Comparison of ENCODE assay signal across 23 cellular contexts in the genomic region with DNA sequence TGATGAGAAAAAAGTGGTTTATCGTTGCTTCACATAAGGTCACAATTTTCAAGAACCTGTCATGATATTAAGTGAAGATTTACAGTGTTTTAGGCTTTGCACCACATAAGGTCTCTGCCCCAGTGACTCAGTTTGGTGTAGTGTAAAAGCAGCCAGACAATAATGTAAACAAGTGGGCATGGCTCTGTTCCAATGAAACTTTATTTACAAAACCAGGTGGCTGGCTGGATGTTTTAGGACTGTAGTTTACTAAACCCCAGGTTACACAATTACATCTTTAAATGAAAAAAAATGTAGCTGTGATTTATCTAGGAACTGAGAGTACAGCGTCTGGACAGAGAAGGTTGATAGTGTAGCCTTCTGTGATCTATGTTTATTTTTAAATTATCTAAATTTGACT. TPM values are rescaled to one million over a fixed set of nuclear protein-coding genes. Genes with fewer than 3 reads are reported as not detected.
A peak's percentile ranks its signal among the peaks of the same experiment; 100 is the strongest.
DNase-seq lines count a peak whose midpoint lies in the region; ATAC-seq and TF ChIP-seq lines count a peak whose summit lies in the region.
"Had no signal": no experiment of that assay in that cellular context is flagged by ENCODE, and none has a peak within 500 bp of the region (broad histone marks: within the 10 kb centered on the region; RNA-seq: fewer than 3 reads in every experiment).

No MANE protein-coding gene starts in this region.

- H3K18ac ChIP-seq in mesenchymal stem cell (ENCODE audit: low read depth in 1 of 2, low read length in 2 of 2): no peak overlapping the region

- intact Hi-C loops in CD4-positive, alpha-beta memory T cell (cut with micrococcal nuclease): no loop called here

- no peaks in the 10 kb centered on the region for H3K27me3 ChIP-seq in mesenchymal stem cell (ENCODE audit: control insufficient read depth in 1 of 2, insufficient read depth in 1 of 2, low read length in 2 of 2)
- H3K27me3 ChIP-seq in CD4-positive, alpha-beta memory T cell (ENCODE audit: insufficient read depth, low read length): no peaks in the 10 kb centered on the region
- H3K27me3 ChIP-seq: testis had no signal

- ATAC-seq in stimulated activated naive B cell treated with anti-CD40 and anti-IgM and Interleukin-4, amounts not matched to agents 10 μg/mL and 1 μg/mL and 100 μg/mL, for 72 hours (replicated peaks): no peak
- ATAC-seq: activated naive CD4-positive, alpha-beta T cell treated with anti-CD3 and anti-CD28 coated beads, Interleukin-2, amount 50 U/mL, for 72 hours; T-cell had no signal

- CTCF ChIA-PET in CD4-positive, alpha-beta memory T cell (lab: Charles Lee; ENCODE audit: partially characterized antibody): interaction anchor here (1.3 kb wide), 1 partner anchor 11 kb away, joined by 8 read pairs; no protein-coding TSS in a partner anchor

- peaks cover 0 to 1% of the 10 kb centered on the region in 2 donors for H3K9me3 Mint-ChIP-seq in stimulated activated naive B cell treated with anti-CD40 and anti-IgM and Interleukin-4, amounts not matched to agents 10 μg/mL and 1 μg/mL and 100 μg/mL, for 72 hours
- H3K9me3 Mint-ChIP-seq in CD4-positive, alpha-beta memory T cell: peaks cover 0 to 5% (median 0%) of the 10 kb centered on the region in 8 donors
- H3K9me3 Mint-ChIP-seq: activated CD4-positive, alpha-beta memory T cell treated with anti-CD3 and anti-CD28 coated beads, Interleukin-2, amount 10 ng/mL, durations not matched to agents 7 days and 5 days; activated naive CD4-positive, alpha-beta T cell treated with anti-CD3 and anti-CD28 coated beads, Interleukin-2, amount 50 U/mL, for 72 hours; GM23338 had no signal

- H3K4me1 Mint-ChIP-seq in stimulated activated naive B cell treated with anti-CD40 and anti-IgM and Interleukin-4, amounts not matched to agents 10 μg/mL and 1 μg/mL and 100 μg/mL, for 72 hours: peaks cover 14 to 18% of the 10 kb centered on the region in 2 donors
- peaks cover 15 to 32% (median 26%) of the 10 kb centered on the region in 4 donors for H3K4me1 Mint-ChIP-seq in CD4-positive, alpha-beta memory T cell

- peaks cover 53 to 73% of the 10 kb centered on the region in 2 donors for H3K36me3 Mint-ChIP-seq in stimulated activated naive B cell treated with anti-CD40 and anti-IgM and Interleukin-4, amounts not matched to agents 10 μg/mL and 1 μg/mL and 100 μg/mL, for 72 hours
- H3K36me3 Mint-ChIP-seq in CD4-positive, alpha-beta memory T cell: peaks cover 80 to 86% of the 10 kb centered on the region in 2 donors

- peaks cover 1% of the 10 kb centered on the region for H3K4me1 ChIP-seq in mesenchymal stem cell (ENCODE audit: control insufficient read depth, insufficient read depth, low read depth, low read length)
- H3K4me1 ChIP-seq in CD4-positive, alpha-beta memory T cell (ENCODE audit: insufficient read depth, low read length): peaks cover 5% of the 10 kb centered on the region
- H3K4me1 ChIP-seq: testis had no signal

- H3K4me3 Mint-ChIP-seq in stimulated activated naive B cell treated with anti-CD40 and anti-IgM and Interleukin-4, amounts not matched to agents 10 μg/mL and 1 μg/mL and 100 μg/mL, for 72 hours: no peak overlapping the region
- no peak overlapping the region for H3K4me3 Mint-ChIP-seq in CD4-positive, alpha-beta memory T cell
- H3K4me3 Mint-ChIP-seq: activated CD4-positive, alpha-beta memory T cell treated with anti-CD3 and anti-CD28 coated beads, Interleukin-2, amount 10 ng/mL, durations not matched to agents 7 days and 5 days; activated T-cell treated with anti-CD3 and anti-CD28 coated beads, Interleukin-2, amount 50 U/mL, for 24 hours; GM23338; nephron; T-cell had no signal

- H4K91ac ChIP-seq in mesenchymal stem cell (ENCODE audit: low read length): no peak overlapping the region

- H2BK15ac ChIP-seq in mesenchymal stem cell (ENCODE audit: low read depth, poor library complexity, severe bottlenecking): no peak overlapping the region

- H2AFZ ChIP-seq in mesenchymal stem cell (ENCODE audit: low read depth, low read length): no peak overlapping the region
- H2AFZ ChIP-seq: GM23338 had no signal

- H3K79me1 ChIP-seq in mesenchymal stem cell (replicated peaks; ENCODE audit: low read length, poor library complexity, severe bottlenecking): peaks cover 13% of the 10 kb centered on the region

- WGBS in mesenchymal stem cell: no CpG with 5 or more reads among the region's 2 CpGs

- no peak overlapping the region for H2BK12ac ChIP-seq in mesenchymal stem cell (ENCODE audit: low read length in 2 of 2)

- H3K27ac Mint-ChIP-seq in stimulated activated naive B cell treated with anti-CD40 and anti-IgM and Interleukin-4, amounts not matched to agents 10 μg/mL and 1 μg/mL and 100 μg/mL, for 72 hours: no peak overlapping the region
- peak overlapping the region in 1 of 7 donors; percentile 7 for H3K27ac Mint-ChIP-seq in CD4-positive, alpha-beta memory T cell
- H3K27ac Mint-ChIP-seq: activated CD4-positive, alpha-beta memory T cell treated with anti-CD3 and anti-CD28 coated beads, Interleukin-2, amount 10 ng/mL, durations not matched to agents 7 days and 5 days; GM23338; nephron had no signal

- no peak overlapping the region for H2BK5ac ChIP-seq in mesenchymal stem cell (ENCODE audit: low read depth, low read length, poor library complexity, severe bottlenecking)

- no peak overlapping the region for H2AK5ac ChIP-seq in mesenchymal stem cell (ENCODE audit: low read length, severe bottlenecking)

- H3K27me3 Mint-ChIP-seq in stimulated activated naive B cell treated with anti-CD40 and anti-IgM and Interleukin-4, amounts not matched to agents 10 μg/mL and 1 μg/mL and 100 μg/mL, for 72 hours: no peaks in the 10 kb centered on the region
- H3K27me3 Mint-ChIP-seq in CD4-positive, alpha-beta memory T cell: no peaks in the 10 kb centered on the region
- H3K27me3 Mint-ChIP-seq: activated CD4-positive, alpha-beta memory T cell treated with anti-CD3 and anti-CD28 coated beads, Interleukin-2, amount 10 ng/mL, durations not matched to agents 7 days and 5 days; activated T-cell treated with anti-CD3 and anti-CD28 coated beads, Interleukin-2, amount 50 U/mL, for 24 hours; T-cell had no signal

- no peak overlapping the region for H3K27ac ChIP-seq in mesenchymal stem cell (ENCODE audit: low read length, poor library complexity, severe bottlenecking)
- no peak overlapping the region for H3K27ac ChIP-seq in CD4-positive, alpha-beta memory T cell (ENCODE audit: low read depth, low read length)
- H3K27ac ChIP-seq: testis had no signal

- peak; percentile 73 for DNase-seq in ELR (ENCODE audit: low read depth)
- DNase-seq in NCI-H69 (lab: John Stamatoyannopoulos, UW): peak; percentile 61
- DNase-seq in epithelial cell of esophagus (ENCODE audit: low read depth): peak; percentile 46
- DNase-seq in mesenchymal stem cell: peak; percentile 80
- no peak for DNase-seq in stimulated activated naive B cell treated with anti-CD40 and anti-IgM and Interleukin-4, amounts not matched to agents 10 μg/mL and 1 μg/mL and 100 μg/mL, for 72 hours
- no peak for DNase-seq in CD4-positive, alpha-beta memory T cell
- no peak for DNase-seq in amygdala (lab: John Stamatoyannopoulos, UW)
- DNase-seq: activated CD4-positive, alpha-beta memory T cell treated with anti-CD3 and anti-CD28 coated beads, Interleukin-2, amount 10 ng/mL, durations not matched to agents 7 days and 5 days; activated T-cell treated with anti-CD3 and anti-CD28 coated beads, Interleukin-2, amount 50 U/mL, for 24 hours; C1 segment of cervical spinal cord; caudate nucleus; DND-41; hippocampal formation; kidney; NCI-H2029 treated with DMSO at 0.1 percent for 48 hours; NCI-H510A; Right ventricle myocardium superior; stimulated activated CD4-positive, alpha-beta T cell treated with anti-CD3 and anti-CD28 coated beads, Interleukin-12 subunit alpha, Interleukin-12 subunit beta, amount 100 ng/mL, for 4 hours; T-cell; testis had no signal

- POLR2A ChIA-PET in CD4-positive, alpha-beta memory T cell (lab: Charles Lee; ENCODE audit: partially characterized antibody): interaction anchor here (4.1 kb wide), 1 partner anchor 13 kb away, joined by 19 read pairs; no protein-coding TSS in a partner anchor

- H3K4me2 ChIP-seq in mesenchymal stem cell (ENCODE audit: low read length, poor library complexity, severe bottlenecking): no peak overlapping the region
- H3K4me2 ChIP-seq: GM23338 had no signal

- no peak overlapping the region for H3K14ac ChIP-seq in mesenchymal stem cell (ENCODE audit: low read length in 2 of 2)

- H3K23ac ChIP-seq in mesenchymal stem cell (ENCODE audit: low read length in 2 of 2): no peak overlapping the region

- H2BK120ac ChIP-seq in mesenchymal stem cell (ENCODE audit: low read depth, low read length): no peak overlapping the region

- H3K9ac ChIP-seq in mesenchymal stem cell (ENCODE audit: low read length): no peak overlapping the region

- H3K4me3 ChIP-seq in epithelial cell of esophagus (ENCODE audit: low read length) (no peak overlapping the region), mesenchymal stem cell (ENCODE audit: insufficient read depth in 1 of 2, low read depth in 1 of 2, low read length in 2 of 2) (no peak overlapping the region)
- H3K4me3 ChIP-seq in CD4-positive, alpha-beta memory T cell (ENCODE audit: low read length in 2 of 2): no peak overlapping the region
- H3K4me3 ChIP-seq: GM23338, testis had no signal

- H3K9me3 ChIP-seq in mesenchymal stem cell (ENCODE audit: control insufficient read depth, low read length): peaks cover 3% of the 10 kb centered on the region
- no peaks in the 10 kb centered on the region for H3K9me3 ChIP-seq in CD4-positive, alpha-beta memory T cell (ENCODE audit: control insufficient read depth in 1 of 2, low read length in 2 of 2)
- H3K9me3 ChIP-seq: testis had no signal

- H3K4ac ChIP-seq in mesenchymal stem cell (ENCODE audit: low read depth in 1 of 2, low read length in 2 of 2): no peak overlapping the region

- no peak overlapping the region for H4K8ac ChIP-seq in mesenchymal stem cell (ENCODE audit: low read length)

- peaks cover 16 to 83% of the 10 kb centered on the region in 2 experiments for H3K36me3 ChIP-seq in mesenchymal stem cell (ENCODE audit: control insufficient read depth in 1 of 2, insufficient read depth in 2 of 2, low read depth in 1 of 2, low read length in 2 of 2)
- H3K36me3 ChIP-seq in CD4-positive, alpha-beta memory T cell (ENCODE audit: insufficient read depth, low read length): peaks cover 48% of the 10 kb centered on the region

- no peak for TF ChIP-seq CTCF in epithelial cell of esophagus (IDR thresholded peaks at IDR 0.05; ENCODE audit: insufficient read depth, low read depth, low read length, missing control alignments)

RNA-seq across cellular contexts. Expression of a gene that starts 9.7 kb away (rescaled TPM):
- polyA plus RNA-seq in mesenchymal stem cell (2013, experiment 1 of 2): 0.11 TPM
- polyA plus RNA-seq in mesenchymal stem cell (2013, experiment 2 of 2): 0.10 TPM
- 1 to 10 TPM; 1.9 to 2.2 TPM for total RNA-seq in CD4-positive, alpha-beta memory T cell
- polyA plus RNA-seq in CD4-positive, alpha-beta memory T cell: 1 to 10 TPM in 1 of 2 donors, under 1 TPM in 1; 0.50 to 2.0 TPM
- total RNA-seq: GM23338 had no signal

Comparison
In these comparisons a context has a peak if more than half of its experiments do, and no peak if none do; other contexts are left out.
1. DNase-seq: peak in ELR (single experiment), NCI-H69 (single experiment), epithelial cell of esophagus (single experiment) and mesenchymal stem cell (single experiment); none in stimulated activated naive B cell treated with anti-CD40 and anti-IgM and Interleukin-4, amounts not matched to agents 10 μg/mL and 1 μg/mL and 100 μg/mL, for 72 hours (single experiment), CD4-positive, alpha-beta memory T cell (0 of 5) and amygdala (0 of 56).